ENCODE assay signal across 1 cellular context in the genomic region with DNA sequence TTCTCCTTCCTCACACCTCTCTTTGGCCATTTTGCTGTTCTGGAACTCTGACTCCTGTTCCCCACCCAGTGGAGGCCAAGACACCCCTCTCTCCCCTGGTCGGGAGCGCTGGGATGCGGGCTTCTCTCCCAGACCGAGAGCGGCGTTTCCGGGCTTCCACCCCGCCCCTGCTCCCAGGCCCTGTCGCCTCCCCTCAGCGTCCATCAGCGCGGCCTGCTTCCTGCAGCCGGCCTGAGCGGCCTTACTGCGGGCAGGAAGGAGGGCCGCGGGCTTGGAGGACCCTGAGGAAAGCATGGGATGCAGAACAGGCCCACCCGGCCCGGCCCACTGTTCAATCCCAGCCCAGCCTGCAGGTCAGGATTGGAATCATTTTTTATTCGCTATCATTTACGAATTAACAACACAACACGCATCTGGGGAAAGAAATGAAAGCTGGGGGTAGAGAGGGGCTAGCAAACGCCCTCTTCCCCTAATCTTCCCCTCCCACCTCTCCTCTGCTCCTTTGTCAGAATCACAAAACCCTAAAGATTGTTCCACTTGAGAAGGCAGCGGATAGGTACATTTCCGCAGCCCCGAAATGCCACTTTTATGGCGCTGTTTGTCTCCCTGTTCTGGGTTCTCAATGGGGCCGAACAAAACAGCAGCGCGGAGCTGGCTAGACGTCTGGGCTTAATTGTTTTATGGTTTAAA.
TF ChIP-seq lines count a peak whose summit lies in the region.

No MANE protein-coding gene starts in this region.

TF ChIP-seq in HepG2, 621 proteins besides CTCF, POLR2A, EP300 and RAD21:
- TF ChIP-seq PHF8 (CRISPR knock-in tag; IDR thresholded peaks at IDR 0.05): peak; percentile 36; the same call in 1 of the 2 replicates
- TF ChIP-seq, protein P1, sequence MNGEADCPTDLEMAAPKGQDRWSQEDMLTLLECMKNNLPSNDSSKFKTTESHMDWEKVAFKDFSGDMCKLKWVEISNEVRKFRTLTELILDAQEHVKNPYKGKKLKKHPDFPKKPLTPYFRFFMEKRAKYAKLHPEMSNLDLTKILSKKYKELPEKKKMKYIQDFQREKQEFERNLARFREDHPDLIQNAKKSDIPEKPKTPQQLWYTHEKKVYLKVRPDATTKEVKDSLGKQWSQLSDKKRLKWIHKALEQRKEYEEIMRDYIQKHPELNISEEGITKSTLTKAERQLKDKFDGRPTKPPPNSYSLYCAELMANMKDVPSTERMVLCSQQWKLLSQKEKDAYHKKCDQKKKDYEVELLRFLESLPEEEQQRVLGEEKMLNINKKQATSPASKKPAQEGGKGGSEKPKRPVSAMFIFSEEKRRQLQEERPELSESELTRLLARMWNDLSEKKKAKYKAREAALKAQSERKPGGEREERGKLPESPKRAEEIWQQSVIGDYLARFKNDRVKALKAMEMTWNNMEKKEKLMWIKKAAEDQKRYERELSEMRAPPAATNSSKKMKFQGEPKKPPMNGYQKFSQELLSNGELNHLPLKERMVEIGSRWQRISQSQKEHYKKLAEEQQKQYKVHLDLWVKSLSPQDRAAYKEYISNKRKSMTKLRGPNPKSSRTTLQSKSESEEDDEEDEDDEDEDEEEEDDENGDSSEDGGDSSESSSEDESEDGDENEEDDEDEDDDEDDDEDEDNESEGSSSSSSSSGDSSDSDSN (CRISPR knock-in tag; IDR thresholded peaks at IDR 0.05): peak; percentile 44; the same call in 1 of the 2 replicates
- TF ChIP-seq POLR2G (IDR thresholded peaks at IDR 0.05; ENCODE audit: low read depth, low read length): peak; percentile 40; the same call in 1 of the 2 replicates
- TF ChIP-seq ARNT (IDR thresholded peaks at IDR 0.05): no peak
- TF ChIP-seq ZC3H4 (CRISPR knock-in tag; IDR thresholded peaks at IDR 0.05; ENCODE audit: borderline replicate concordance): no peak
- TF ChIP-seq KDM2A (CRISPR knock-in tag; IDR thresholded peaks at IDR 0.05; ENCODE audit: borderline replicate concordance, low read depth): peak; percentile 19; the same call in 1 of the 2 replicates
- TF ChIP-seq, protein P2, sequence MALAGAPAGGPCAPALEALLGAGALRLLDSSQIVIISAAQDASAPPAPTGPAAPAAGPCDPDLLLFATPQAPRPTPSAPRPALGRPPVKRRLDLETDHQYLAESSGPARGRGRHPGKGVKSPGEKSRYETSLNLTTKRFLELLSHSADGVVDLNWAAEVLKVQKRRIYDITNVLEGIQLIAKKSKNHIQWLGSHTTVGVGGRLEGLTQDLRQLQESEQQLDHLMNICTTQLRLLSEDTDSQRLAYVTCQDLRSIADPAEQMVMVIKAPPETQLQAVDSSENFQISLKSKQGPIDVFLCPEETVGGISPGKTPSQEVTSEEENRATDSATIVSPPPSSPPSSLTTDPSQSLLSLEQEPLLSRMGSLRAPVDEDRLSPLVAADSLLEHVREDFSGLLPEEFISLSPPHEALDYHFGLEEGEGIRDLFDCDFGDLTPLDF (CRISPR knock-in tag; IDR thresholded peaks at IDR 0.05): no peak
- TF ChIP-seq ZNF644 (CRISPR knock-in tag; IDR thresholded peaks at IDR 0.05; ENCODE audit: low read depth): no peak
- 0 out of 2 replicates have a peak, but pooled peaks have one; percentile 11 for TF ChIP-seq EZH2 (conservative IDR thresholded peaks at IDR 0.05; ENCODE audit: low read depth, low read length)
- no peak for TF ChIP-seq MTA3 (CRISPR knock-in tag; IDR thresholded peaks at IDR 0.05)
- TF ChIP-seq ADNP (CRISPR knock-in tag; IDR thresholded peaks at IDR 0.05): no peak
- TF ChIP-seq, protein P3, sequence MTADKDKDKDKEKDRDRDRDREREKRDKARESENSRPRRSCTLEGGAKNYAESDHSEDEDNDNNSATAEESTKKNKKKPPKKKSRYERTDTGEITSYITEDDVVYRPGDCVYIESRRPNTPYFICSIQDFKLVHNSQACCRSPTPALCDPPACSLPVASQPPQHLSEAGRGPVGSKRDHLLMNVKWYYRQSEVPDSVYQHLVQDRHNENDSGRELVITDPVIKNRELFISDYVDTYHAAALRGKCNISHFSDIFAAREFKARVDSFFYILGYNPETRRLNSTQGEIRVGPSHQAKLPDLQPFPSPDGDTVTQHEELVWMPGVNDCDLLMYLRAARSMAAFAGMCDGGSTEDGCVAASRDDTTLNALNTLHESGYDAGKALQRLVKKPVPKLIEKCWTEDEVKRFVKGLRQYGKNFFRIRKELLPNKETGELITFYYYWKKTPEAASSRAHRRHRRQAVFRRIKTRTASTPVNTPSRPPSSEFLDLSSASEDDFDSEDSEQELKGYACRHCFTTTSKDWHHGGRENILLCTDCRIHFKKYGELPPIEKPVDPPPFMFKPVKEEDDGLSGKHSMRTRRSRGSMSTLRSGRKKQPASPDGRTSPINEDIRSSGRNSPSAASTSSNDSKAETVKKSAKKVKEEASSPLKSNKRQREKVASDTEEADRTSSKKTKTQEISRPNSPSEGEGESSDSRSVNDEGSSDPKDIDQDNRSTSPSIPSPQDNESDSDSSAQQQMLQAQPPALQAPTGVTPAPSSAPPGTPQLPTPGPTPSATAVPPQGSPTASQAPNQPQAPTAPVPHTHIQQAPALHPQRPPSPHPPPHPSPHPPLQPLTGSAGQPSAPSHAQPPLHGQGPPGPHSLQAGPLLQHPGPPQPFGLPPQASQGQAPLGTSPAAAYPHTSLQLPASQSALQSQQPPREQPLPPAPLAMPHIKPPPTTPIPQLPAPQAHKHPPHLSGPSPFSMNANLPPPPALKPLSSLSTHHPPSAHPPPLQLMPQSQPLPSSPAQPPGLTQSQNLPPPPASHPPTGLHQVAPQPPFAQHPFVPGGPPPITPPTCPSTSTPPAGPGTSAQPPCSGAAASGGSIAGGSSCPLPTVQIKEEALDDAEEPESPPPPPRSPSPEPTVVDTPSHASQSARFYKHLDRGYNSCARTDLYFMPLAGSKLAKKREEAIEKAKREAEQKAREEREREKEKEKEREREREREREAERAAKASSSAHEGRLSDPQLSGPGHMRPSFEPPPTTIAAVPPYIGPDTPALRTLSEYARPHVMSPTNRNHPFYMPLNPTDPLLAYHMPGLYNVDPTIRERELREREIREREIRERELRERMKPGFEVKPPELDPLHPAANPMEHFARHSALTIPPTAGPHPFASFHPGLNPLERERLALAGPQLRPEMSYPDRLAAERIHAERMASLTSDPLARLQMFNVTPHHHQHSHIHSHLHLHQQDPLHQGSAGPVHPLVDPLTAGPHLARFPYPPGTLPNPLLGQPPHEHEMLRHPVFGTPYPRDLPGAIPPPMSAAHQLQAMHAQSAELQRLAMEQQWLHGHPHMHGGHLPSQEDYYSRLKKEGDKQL (CRISPR knock-in tag; IDR thresholded peaks at IDR 0.05; ENCODE audit: low read depth): no peak
- TF ChIP-seq ZNF674 (CRISPR knock-in tag; IDR thresholded peaks at IDR 0.05; ENCODE audit: low read depth): no peak
- TF ChIP-seq ZFX (CRISPR knock-in tag; IDR thresholded peaks at IDR 0.05; ENCODE audit: low read depth): peak; percentile 79
- no peak for TF ChIP-seq MLLT10 (CRISPR knock-in tag; IDR thresholded peaks at IDR 0.05)
- peak; percentile 73; the same call in 1 of the 2 replicates for TF ChIP-seq GABPB1 (CRISPR knock-in tag; IDR thresholded peaks at IDR 0.05)
- TF ChIP-seq FOXC1 (CRISPR knock-in tag; IDR thresholded peaks at IDR 0.05; ENCODE audit: borderline replicate concordance): no peak
- TF ChIP-seq ZKSCAN8 (CRISPR knock-in tag; IDR thresholded peaks at IDR 0.05; ENCODE audit: borderline replicate concordance): no peak
- no peak for TF ChIP-seq ZFP41 (CRISPR knock-in tag; IDR thresholded peaks at IDR 0.05; ENCODE audit: borderline replicate concordance)
- no peak for TF ChIP-seq EEA1 (CRISPR knock-in tag; IDR thresholded peaks at IDR 0.05; ENCODE audit: borderline replicate concordance)
- no peak for TF ChIP-seq ZNF850 (CRISPR knock-in tag; conservative IDR thresholded peaks at IDR 0.05)
- TF ChIP-seq, protein P4, sequence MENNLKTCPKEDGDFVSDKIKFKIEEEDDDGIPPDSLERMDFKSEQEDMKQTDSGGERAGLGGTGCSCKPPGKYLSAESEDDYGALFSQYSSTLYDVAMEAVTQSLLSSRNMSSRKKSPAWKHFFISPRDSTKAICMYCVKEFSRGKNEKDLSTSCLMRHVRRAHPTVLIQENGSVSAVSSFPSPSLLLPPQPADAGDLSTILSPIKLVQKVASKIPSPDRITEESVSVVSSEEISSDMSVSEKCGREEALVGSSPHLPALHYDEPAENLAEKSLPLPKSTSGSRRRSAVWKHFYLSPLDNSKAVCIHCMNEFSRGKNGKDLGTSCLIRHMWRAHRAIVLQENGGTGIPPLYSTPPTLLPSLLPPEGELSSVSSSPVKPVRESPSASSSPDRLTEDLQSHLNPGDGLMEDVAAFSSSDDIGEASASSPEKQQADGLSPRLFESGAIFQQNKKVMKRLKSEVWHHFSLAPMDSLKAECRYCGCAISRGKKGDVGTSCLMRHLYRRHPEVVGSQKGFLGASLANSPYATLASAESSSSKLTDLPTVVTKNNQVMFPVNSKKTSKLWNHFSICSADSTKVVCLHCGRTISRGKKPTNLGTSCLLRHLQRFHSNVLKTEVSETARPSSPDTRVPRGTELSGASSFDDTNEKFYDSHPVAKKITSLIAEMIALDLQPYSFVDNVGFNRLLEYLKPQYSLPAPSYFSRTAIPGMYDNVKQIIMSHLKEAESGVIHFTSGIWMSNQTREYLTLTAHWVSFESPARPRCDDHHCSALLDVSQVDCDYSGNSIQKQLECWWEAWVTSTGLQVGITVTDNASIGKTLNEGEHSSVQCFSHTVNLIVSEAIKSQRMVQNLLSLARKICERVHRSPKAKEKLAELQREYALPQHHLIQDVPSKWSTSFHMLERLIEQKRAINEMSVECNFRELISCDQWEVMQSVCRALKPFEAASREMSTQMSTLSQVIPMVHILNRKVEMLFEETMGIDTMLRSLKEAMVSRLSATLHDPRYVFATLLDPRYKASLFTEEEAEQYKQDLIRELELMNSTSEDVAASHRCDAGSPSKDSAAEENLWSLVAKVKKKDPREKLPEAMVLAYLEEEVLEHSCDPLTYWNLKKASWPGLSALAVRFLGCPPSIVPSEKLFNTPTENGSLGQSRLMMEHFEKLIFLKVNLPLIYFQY (CRISPR knock-in tag; IDR thresholded peaks at IDR 0.05; ENCODE audit: borderline replicate concordance): no peak
- peak; percentile 50; the same call in 1 of the 2 replicates for TF ChIP-seq RBFOX2 (IDR thresholded peaks at IDR 0.05; ENCODE audit: low read depth, low read length)
- peak; percentile 56 for TF ChIP-seq ZFY (CRISPR knock-in tag; IDR thresholded peaks at IDR 0.05)
- no peak for TF ChIP-seq POLR2AphosphoS5 (IDR thresholded peaks at IDR 0.05; ENCODE audit: low read depth, low read length)
- TF ChIP-seq, protein P5, sequence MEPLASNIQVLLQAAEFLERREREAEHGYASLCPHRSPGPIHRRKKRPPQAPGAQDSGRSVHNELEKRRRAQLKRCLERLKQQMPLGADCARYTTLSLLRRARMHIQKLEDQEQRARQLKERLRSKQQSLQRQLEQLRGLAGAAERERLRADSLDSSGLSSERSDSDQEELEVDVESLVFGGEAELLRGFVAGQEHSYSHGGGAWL (CRISPR knock-in tag; IDR thresholded peaks at IDR 0.05): no peak
- no peak for TF ChIP-seq EED (CRISPR knock-in tag; IDR thresholded peaks at IDR 0.05)
- no peak for TF ChIP-seq NFYC (CRISPR knock-in tag; IDR thresholded peaks at IDR 0.05)
- TF ChIP-seq YY1 (IDR thresholded peaks at IDR 0.05; ENCODE audit: insufficient read depth, insufficient replicate concordance, low read depth, low read length): no peak
- TF ChIP-seq ZNF839 (CRISPR knock-in tag; IDR thresholded peaks at IDR 0.05; ENCODE audit: borderline replicate concordance): no peak
